ENCODE assay signal across 35 cellular contexts in genomic region chr18:69703461-69703860, GRCh38.
"Had no signal": no experiment of that assay in that cellular context is flagged by ENCODE, and none has a peak within 500 bp of the region (broad histone marks: within the 10 kb centered on the region; RNA-seq: fewer than 3 reads in every experiment).

No MANE protein-coding gene starts in this region.

- H3K36me3 ChIP-seq: adrenal gland, brain microvascular endothelial cell had no signal

- FAIRE-seq: TTC549 had no signal

- H3K9me3 ChIP-seq: adrenal gland, body of pancreas had no signal

- H3K4me1 Mint-ChIP-seq: activated B cell treated with CpG ODN at 0.5 μM for 24 hours; activated CD4-positive, alpha-beta T cell treated with anti-CD3 and anti-CD28 coated beads, Interleukin-2, amount 10 ng/mL, durations not matched to agents 24 days and 14 days; activated naive CD8-positive, alpha-beta T cell treated with anti-CD3 and anti-CD28 coated beads for 36 hours; activated T-helper 17 cell treated with anti-CD3 and anti-CD28 coated beads, Interleukin-2, amount 50 U/mL, for 72 hours had no signal

- H3K36me3 Mint-ChIP-seq: activated CD4-positive, alpha-beta memory T cell treated with anti-CD3 and anti-CD28 coated beads for 36 hours; activated naive CD8-positive, alpha-beta T cell treated with anti-CD3 and anti-CD28 coated beads for 36 hours had no signal

- H3K4me3 Mint-ChIP-seq: activated B cell treated with CpG ODN at 0.5 μM for 24 hours; activated CD4-positive, alpha-beta memory T cell treated with anti-CD3 and anti-CD28 coated beads for 36 hours; activated CD4-positive, alpha-beta T cell treated with anti-CD3 and anti-CD28 coated beads, Interleukin-2, amount 10 ng/mL, durations not matched to agents 24 days and 14 days; activated CD8-positive, alpha-beta T cell treated with anti-CD3 and anti-CD28 coated beads for 36 hours; activated naive CD4-positive, alpha-beta T cell treated with anti-CD3 and anti-CD28 coated beads for 36 hours; activated naive CD8-positive, alpha-beta T cell treated with anti-CD3 and anti-CD28 coated beads for 36 hours; activated T-cell treated with anti-CD3 and anti-CD28 coated beads, Interleukin-2, amount 50 U/mL, for 4 hours; activated T-cell treated with anti-CD3 and anti-CD28 coated beads, Interleukin-2, amount 50 U/mL, for 72 hours; activated T-helper 1 cell treated with anti-CD3 and anti-CD28 coated beads, Interleukin-12 subunit alpha, Interleukin-12 subunit beta, Interleukin-2, Interleukin-4 antibody, amounts not matched to agents 30 ng/mL and 10 ng/mL and 1 ng/mL, durations not matched to agents 14 hours and 24 hours and 36 hours; activated T-helper 17 cell treated with anti-CD3 and anti-CD28 coated beads, Interleukin-2, amount 50 U/mL, for 72 hours; T-helper 1 cell treated with Interleukin-12 subunit alpha and Interleukin-12 subunit beta and Interleukin-4 antibody, amounts not matched to agents 30 μg/mL and 1 μg/mL, for 36 hours; T-helper 2 cell treated with Interferon-gamma antibody and Interleukin-4, amounts not matched to agents 5 μg/mL and 100 μg/mL, for 36 hours had no signal

- DNase-seq: activated B cell treated with CpG ODN at 0.5 μM for 24 hours; activated CD4-positive, alpha-beta memory T cell treated with anti-CD3 and anti-CD28 coated beads for 36 hours; activated CD4-positive, alpha-beta T cell treated with anti-CD3 and anti-CD28 coated beads for 4 hours; activated CD4-positive, alpha-beta T cell treated with anti-CD3 and anti-CD28 coated beads, Interleukin-2, amount 10 ng/mL, durations not matched to agents 24 days and 14 days; activated CD4-positive, alpha-beta T cell treated with anti-CD3 and anti-CD28 coated beads, Interleukin-2, amount 50 U/mL, for 1 hour; activated CD4-positive, alpha-beta T cell treated with anti-CD3 and anti-CD28 coated beads, Interleukin-2, amount 50 U/mL, for 4 hours; activated CD4-positive, CD25-positive, alpha-beta regulatory T cell treated with anti-CD3 and anti-CD28 coated beads, Interleukin-2, amount 50 U/mL, for 72 hours; activated CD8-positive, alpha-beta memory T cell treated with anti-CD3 and anti-CD28 coated beads, Interleukin-2, amount 50 U/mL, for 4 hours; activated CD8-positive, alpha-beta T cell treated with anti-CD3 and anti-CD28 coated beads for 36 hours; activated effector memory CD4-positive, alpha-beta T cell treated with anti-CD3 and anti-CD28 coated beads, Interleukin-2, amount 50 U/mL, for 16 hours; activated gamma-delta T cell treated with Interleukin-2 at 50 U/mL for 16 hours; activated naive CD4-positive, alpha-beta T cell; activated naive CD4-positive, alpha-beta T cell treated with anti-CD3 and anti-CD28 coated beads for 36 hours; activated naive CD4-positive, alpha-beta T cell treated with anti-CD3 and anti-CD28 coated beads, Interleukin-2, amount 50 U/mL, for 16 hours; activated naive CD8-positive, alpha-beta T cell treated with anti-CD3 and anti-CD28 coated beads for 36 hours; activated T-cell treated with anti-CD3 and anti-CD28 coated beads for 4 hours; activated T-cell treated with anti-CD3 and anti-CD28 coated beads, Interleukin-2, amount 50 U/mL, for 1 hour; activated T-cell treated with anti-CD3 and anti-CD28 coated beads, Interleukin-2, amount 50 U/mL, for 4 hours; activated T-cell treated with anti-CD3 and anti-CD28 coated beads, Interleukin-2, amount 50 U/mL, for 72 hours; adrenal gland; amniotic stem cell; aorta; body of pancreas; brain microvascular endothelial cell; central memory CD4-positive, alpha-beta T cell; T-helper 1 cell; T-helper 2 cell; T-helper 9 cell had no signal

- H3K27me3 ChIP-seq: adrenal gland, body of pancreas, brain microvascular endothelial cell had no signal

- H3K4me3 ChIP-seq: adrenal gland, body of pancreas had no signal

- H3K27ac ChIP-seq: adrenal gland, body of pancreas, brain microvascular endothelial cell, VCaP had no signal

- H3K27ac Mint-ChIP-seq: activated B cell treated with CpG ODN at 0.5 μM for 24 hours; activated CD4-positive, alpha-beta memory T cell treated with anti-CD3 and anti-CD28 coated beads for 36 hours; activated CD4-positive, alpha-beta T cell treated with anti-CD3 and anti-CD28 coated beads, Interleukin-2, amount 10 ng/mL, durations not matched to agents 24 days and 14 days; activated CD8-positive, alpha-beta T cell treated with anti-CD3 and anti-CD28 coated beads for 36 hours; activated naive CD4-positive, alpha-beta T cell treated with anti-CD3 and anti-CD28 coated beads for 36 hours; activated naive CD4-positive, alpha-beta T cell treated with anti-CD3 and anti-CD28 coated beads, Interleukin-2, amount 50 U/mL, for 72 hours; activated naive CD8-positive, alpha-beta T cell treated with anti-CD3 and anti-CD28 coated beads for 36 hours; activated T-cell treated with anti-CD3 and anti-CD28 coated beads, Interleukin-2, amount 50 U/mL, for 72 hours; activated T-helper 1 cell treated with anti-CD3 and anti-CD28 coated beads, Interleukin-12 subunit alpha, Interleukin-12 subunit beta, Interleukin-2, Interleukin-4 antibody, amounts not matched to agents 30 ng/mL and 10 ng/mL and 1 ng/mL, durations not matched to agents 14 hours and 24 hours and 36 hours; activated T-helper 17 cell treated with anti-CD3 and anti-CD28 coated beads, Interleukin-2, amount 50 U/mL, for 72 hours; T-helper 1 cell treated with Interleukin-12 subunit alpha and Interleukin-12 subunit beta and Interleukin-4 antibody, amounts not matched to agents 30 μg/mL and 1 μg/mL, for 36 hours; T-helper 2 cell treated with Interferon-gamma antibody and Interleukin-4, amounts not matched to agents 5 μg/mL and 100 μg/mL, for 36 hours had no signal

- H3K9me3 Mint-ChIP-seq: activated B cell treated with CpG ODN at 0.5 μM for 24 hours; activated CD4-positive, alpha-beta memory T cell treated with anti-CD3 and anti-CD28 coated beads for 36 hours; activated CD8-positive, alpha-beta T cell treated with anti-CD3 and anti-CD28 coated beads for 36 hours; activated naive CD4-positive, alpha-beta T cell treated with anti-CD3 and anti-CD28 coated beads for 36 hours; activated T-cell treated with anti-CD3 and anti-CD28 coated beads, Interleukin-2, amount 50 U/mL, for 72 hours; activated T-helper 17 cell treated with anti-CD3 and anti-CD28 coated beads, Interleukin-2, amount 50 U/mL, for 72 hours; T-helper 2 cell treated with Interferon-gamma antibody and Interleukin-4, amounts not matched to agents 5 μg/mL and 100 μg/mL, for 36 hours had no signal

- H3K4me1 ChIP-seq: adrenal gland, body of pancreas had no signal

- H3K27me3 Mint-ChIP-seq: activated B cell treated with CpG ODN at 0.5 μM for 24 hours; activated CD4-positive, alpha-beta memory T cell treated with anti-CD3 and anti-CD28 coated beads for 36 hours; activated naive CD8-positive, alpha-beta T cell treated with anti-CD3 and anti-CD28 coated beads for 36 hours; activated T-helper 17 cell treated with anti-CD3 and anti-CD28 coated beads, Interleukin-2, amount 50 U/mL, for 72 hours had no signal

- ATAC-seq: activated CD8-positive, alpha-beta T cell treated with anti-CD3 and anti-CD28 coated beads for 36 hours; activated naive CD4-positive, alpha-beta T cell treated with anti-CD3 and anti-CD28 coated beads, Interleukin-2, amount 50 U/mL, for 72 hours; activated T-cell treated with anti-CD3 and anti-CD28 coated beads, Interleukin-2, amount 50 U/mL, for 4 hours; activated T-cell treated with anti-CD3 and anti-CD28 coated beads, Interleukin-2, amount 50 U/mL, for 72 hours; activated T-helper 17 cell treated with anti-CD3 and anti-CD28 coated beads, Interleukin-2, amount 50 U/mL, for 72 hours; body of pancreas had no signal
